ENCODE assay signal across 1 cellular context in the genomic region with DNA sequence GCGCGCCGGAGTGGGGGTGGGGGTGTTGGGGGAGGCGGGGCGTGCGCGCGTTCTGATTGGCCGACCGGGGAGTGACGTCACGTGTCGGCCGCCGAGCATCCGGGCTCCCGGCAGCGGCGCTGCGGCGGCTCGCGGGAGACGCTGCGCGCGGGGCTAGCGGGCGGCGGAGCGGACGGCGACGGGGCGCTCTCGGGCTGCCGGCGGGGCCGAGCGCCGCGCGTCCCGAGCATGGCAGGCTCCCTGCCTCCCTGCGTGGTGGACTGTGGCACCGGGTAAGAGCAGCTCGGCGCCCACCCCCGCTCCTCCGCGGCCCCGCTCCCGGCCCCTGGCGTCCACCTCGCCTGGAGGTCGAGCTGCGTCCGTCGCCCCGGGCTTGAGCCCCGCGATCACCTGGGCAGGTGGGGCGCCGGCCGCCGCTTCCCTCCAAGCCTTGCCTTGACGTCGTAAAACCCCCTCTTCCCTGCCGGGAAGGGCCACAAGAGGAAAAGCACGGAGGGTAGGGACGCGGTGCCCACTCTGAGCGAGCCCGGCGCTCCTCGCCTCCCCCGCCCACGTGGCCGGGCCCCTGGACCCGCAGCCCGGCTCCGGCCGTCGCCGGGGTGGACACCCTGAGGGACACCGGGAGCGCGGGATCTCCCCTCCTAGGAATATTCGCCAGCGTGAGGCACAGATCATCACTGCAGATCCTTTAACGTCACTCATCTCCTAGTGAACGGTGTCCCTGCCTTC.
TF ChIP-seq lines count a peak whose summit lies in the region.

A gene (plus strand): TSS at position 98 of the 729 bp plus-strand sequence. CDS start 131 bp downstream, at position 229.

TF ChIP-seq in HepG2, 621 proteins besides CTCF, POLR2A, EP300 and RAD21 (continued from another document and continues in another):
- TF ChIP-seq, protein P1, sequence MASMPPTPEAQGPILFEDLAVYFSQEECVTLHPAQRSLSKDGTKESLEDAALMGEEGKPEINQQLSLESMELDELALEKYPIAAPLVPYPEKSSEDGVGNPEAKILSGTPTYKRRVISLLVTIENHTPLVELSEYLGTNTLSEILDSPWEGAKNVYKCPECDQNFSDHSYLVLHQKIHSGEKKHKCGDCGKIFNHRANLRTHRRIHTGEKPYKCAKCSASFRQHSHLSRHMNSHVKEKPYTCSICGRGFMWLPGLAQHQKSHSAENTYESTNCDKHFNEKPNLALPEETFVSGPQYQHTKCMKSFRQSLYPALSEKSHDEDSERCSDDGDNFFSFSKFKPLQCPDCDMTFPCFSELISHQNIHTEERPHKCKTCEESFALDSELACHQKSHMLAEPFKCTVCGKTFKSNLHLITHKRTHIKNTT (CRISPR knock-in tag; IDR thresholded peaks at IDR 0.05): no peak
- TF ChIP-seq, protein P2, sequence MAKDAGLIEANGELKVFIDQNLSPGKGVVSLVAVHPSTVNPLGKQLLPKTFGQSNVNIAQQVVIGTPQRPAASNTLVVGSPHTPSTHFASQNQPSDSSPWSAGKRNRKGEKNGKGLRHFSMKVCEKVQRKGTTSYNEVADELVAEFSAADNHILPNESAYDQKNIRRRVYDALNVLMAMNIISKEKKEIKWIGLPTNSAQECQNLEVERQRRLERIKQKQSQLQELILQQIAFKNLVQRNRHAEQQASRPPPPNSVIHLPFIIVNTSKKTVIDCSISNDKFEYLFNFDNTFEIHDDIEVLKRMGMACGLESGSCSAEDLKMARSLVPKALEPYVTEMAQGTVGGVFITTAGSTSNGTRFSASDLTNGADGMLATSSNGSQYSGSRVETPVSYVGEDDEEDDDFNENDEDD (CRISPR knock-in tag; IDR thresholded peaks at IDR 0.05; ENCODE audit: borderline replicate concordance): peak; percentile 32; the same call in 1 of the 2 replicates
- TF ChIP-seq KMT2B (CRISPR knock-in tag; IDR thresholded peaks at IDR 0.05) (no peak; the same call in 1 of the 2 replicates), MXI1 (IDR thresholded peaks at IDR 0.05; ENCODE audit: borderline replicate concordance, low read depth, low read length) (peak; percentile 64; the same call in 2 of the 3 replicates), ZIK1 (CRISPR knock-in tag; IDR thresholded peaks at IDR 0.05; ENCODE audit: borderline replicate concordance, low read depth) (0 out of 2 replicates have a peak, but pooled peaks have one; percentile 51), MBD4 (IDR thresholded peaks at IDR 0.05; ENCODE audit: borderline replicate concordance, low read length) (no peak), NCOA1 (CRISPR knock-in tag; IDR thresholded peaks at IDR 0.05) (no peak), NFYB (CRISPR knock-in tag; IDR thresholded peaks at IDR 0.05) (peak; percentile 55), ZFP41 (CRISPR knock-in tag; IDR thresholded peaks at IDR 0.05; ENCODE audit: borderline replicate concordance) (no peak), TAF1 (CRISPR knock-in tag; IDR thresholded peaks at IDR 0.05) (peak; percentile 27), KDM2A (CRISPR knock-in tag; IDR thresholded peaks at IDR 0.05; ENCODE audit: borderline replicate concordance, low read depth) (peak; percentile 63; the same call in 1 of the 2 replicates), ZSCAN12 (CRISPR knock-in tag; IDR thresholded peaks at IDR 0.05) (no peak), PCBP1 (IDR thresholded peaks at IDR 0.05; ENCODE audit: borderline replicate concordance, low read depth, low read length) (no peak), PHF8 (CRISPR knock-in tag; IDR thresholded peaks at IDR 0.05) (peak; percentile 50; the same call in 1 of the 2 replicates), RFX5 (IDR thresholded peaks at IDR 0.05; ENCODE audit: low read depth, low read length) (peak; percentile 42; the same call in 1 of the 2 replicates), ZNF720 (CRISPR knock-in tag; IDR thresholded peaks at IDR 0.05) (no peak), ZNF17 (CRISPR knock-in tag; IDR thresholded peaks at IDR 0.05) (no peak), GFI1 (CRISPR knock-in tag; IDR thresholded peaks at IDR 0.05; ENCODE audit: borderline replicate concordance) (no peak; the same call in 1 of the 2 replicates), ZNF292 (CRISPR knock-in tag; IDR thresholded peaks at IDR 0.05; ENCODE audit: borderline replicate concordance, low read depth) (no peak)
- TF ChIP-seq, protein P3, sequence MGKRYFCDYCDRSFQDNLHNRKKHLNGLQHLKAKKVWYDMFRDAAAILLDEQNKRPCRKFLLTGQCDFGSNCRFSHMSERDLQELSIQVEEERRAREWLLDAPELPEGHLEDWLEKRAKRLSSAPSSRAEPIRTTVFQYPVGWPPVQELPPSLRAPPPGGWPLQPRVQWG (CRISPR knock-in tag; IDR thresholded peaks at IDR 0.05; ENCODE audit: borderline replicate concordance, low read depth): no peak
- TF ChIP-seq, protein P4, sequence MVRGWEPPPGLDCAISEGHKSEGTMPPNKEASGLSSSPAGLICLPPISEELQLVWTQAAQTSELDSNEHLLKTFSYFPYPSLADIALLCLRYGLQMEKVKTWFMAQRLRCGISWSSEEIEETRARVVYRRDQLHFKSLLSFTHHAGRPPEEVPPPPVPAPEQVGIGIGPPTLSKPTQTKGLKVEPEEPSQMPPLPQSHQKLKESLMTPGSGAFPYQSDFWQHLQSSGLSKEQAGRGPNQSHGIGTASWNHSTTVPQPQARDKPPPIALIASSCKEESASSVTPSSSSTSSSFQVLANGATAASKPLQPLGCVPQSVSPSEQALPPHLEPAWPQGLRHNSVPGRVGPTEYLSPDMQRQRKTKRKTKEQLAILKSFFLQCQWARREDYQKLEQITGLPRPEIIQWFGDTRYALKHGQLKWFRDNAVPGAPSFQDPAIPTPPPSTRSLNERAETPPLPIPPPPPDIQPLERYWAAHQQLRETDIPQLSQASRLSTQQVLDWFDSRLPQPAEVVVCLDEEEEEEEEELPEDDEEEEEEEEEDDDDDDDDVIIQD (CRISPR knock-in tag; IDR thresholded peaks at IDR 0.05; ENCODE audit: low read depth): no peak
- TF ChIP-seq, protein P5, sequence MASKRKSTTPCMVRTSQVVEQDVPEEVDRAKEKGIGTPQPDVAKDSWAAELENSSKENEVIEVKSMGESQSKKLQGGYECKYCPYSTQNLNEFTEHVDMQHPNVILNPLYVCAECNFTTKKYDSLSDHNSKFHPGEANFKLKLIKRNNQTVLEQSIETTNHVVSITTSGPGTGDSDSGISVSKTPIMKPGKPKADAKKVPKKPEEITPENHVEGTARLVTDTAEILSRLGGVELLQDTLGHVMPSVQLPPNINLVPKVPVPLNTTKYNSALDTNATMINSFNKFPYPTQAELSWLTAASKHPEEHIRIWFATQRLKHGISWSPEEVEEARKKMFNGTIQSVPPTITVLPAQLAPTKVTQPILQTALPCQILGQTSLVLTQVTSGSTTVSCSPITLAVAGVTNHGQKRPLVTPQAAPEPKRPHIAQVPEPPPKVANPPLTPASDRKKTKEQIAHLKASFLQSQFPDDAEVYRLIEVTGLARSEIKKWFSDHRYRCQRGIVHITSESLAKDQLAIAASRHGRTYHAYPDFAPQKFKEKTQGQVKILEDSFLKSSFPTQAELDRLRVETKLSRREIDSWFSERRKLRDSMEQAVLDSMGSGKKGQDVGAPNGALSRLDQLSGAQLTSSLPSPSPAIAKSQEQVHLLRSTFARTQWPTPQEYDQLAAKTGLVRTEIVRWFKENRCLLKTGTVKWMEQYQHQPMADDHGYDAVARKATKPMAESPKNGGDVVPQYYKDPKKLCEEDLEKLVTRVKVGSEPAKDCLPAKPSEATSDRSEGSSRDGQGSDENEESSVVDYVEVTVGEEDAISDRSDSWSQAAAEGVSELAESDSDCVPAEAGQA (IDR thresholded peaks at IDR 0.05; ENCODE audit: low read depth): no peak; the same call in 1 of the 2 replicates
- TF ChIP-seq, protein P5 (CRISPR knock-in tag; IDR thresholded peaks at IDR 0.05; ENCODE audit: borderline replicate concordance): no peak
- TF ChIP-seq, protein P6, sequence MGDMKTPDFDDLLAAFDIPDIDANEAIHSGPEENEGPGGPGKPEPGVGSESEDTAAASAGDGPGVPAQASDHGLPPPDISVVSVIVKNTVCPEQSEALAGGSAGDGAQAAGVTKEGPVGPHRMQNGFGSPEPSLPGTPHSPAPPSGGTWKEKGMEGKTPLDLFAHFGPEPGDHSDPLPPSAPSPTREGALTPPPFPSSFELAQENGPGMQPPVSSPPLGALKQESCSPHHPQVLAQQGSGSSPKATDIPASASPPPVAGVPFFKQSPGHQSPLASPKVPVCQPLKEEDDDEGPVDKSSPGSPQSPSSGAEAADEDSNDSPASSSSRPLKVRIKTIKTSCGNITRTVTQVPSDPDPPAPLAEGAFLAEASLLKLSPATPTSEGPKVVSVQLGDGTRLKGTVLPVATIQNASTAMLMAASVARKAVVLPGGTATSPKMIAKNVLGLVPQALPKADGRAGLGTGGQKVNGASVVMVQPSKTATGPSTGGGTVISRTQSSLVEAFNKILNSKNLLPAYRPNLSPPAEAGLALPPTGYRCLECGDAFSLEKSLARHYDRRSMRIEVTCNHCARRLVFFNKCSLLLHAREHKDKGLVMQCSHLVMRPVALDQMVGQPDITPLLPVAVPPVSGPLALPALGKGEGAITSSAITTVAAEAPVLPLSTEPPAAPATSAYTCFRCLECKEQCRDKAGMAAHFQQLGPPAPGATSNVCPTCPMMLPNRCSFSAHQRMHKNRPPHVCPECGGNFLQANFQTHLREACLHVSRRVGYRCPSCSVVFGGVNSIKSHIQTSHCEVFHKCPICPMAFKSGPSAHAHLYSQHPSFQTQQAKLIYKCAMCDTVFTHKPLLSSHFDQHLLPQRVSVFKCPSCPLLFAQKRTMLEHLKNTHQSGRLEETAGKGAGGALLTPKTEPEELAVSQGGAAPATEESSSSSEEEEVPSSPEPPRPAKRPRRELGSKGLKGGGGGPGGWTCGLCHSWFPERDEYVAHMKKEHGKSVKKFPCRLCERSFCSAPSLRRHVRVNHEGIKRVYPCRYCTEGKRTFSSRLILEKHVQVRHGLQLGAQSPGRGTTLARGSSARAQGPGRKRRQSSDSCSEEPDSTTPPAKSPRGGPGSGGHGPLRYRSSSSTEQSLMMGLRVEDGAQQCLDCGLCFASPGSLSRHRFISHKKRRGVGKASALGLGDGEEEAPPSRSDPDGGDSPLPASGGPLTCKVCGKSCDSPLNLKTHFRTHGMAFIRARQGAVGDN (CRISPR knock-in tag; IDR thresholded peaks at IDR 0.05): peak; percentile 92
- TF ChIP-seq, protein P7, sequence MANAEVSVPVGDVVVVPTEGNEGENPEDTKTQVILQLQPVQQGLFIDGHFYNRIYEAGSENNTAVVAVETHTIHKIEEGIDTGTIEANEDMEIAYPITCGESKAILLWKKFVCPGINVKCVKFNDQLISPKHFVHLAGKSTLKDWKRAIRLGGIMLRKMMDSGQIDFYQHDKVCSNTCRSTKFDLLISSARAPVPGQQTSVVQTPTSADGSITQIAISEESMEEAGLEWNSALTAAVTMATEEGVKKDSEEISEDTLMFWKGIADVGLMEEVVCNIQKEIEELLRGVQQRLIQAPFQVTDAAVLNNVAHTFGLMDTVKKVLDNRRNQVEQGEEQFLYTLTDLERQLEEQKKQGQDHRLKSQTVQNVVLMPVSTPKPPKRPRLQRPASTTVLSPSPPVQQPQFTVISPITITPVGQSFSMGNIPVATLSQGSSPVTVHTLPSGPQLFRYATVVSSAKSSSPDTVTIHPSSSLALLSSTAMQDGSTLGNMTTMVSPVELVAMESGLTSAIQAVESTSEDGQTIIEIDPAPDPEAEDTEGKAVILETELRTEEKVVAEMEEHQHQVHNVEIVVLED (CRISPR knock-in tag; IDR thresholded peaks at IDR 0.05; ENCODE audit: borderline replicate concordance): no peak; the same call in 1 of the 2 replicates
- TF ChIP-seq, protein P8, sequence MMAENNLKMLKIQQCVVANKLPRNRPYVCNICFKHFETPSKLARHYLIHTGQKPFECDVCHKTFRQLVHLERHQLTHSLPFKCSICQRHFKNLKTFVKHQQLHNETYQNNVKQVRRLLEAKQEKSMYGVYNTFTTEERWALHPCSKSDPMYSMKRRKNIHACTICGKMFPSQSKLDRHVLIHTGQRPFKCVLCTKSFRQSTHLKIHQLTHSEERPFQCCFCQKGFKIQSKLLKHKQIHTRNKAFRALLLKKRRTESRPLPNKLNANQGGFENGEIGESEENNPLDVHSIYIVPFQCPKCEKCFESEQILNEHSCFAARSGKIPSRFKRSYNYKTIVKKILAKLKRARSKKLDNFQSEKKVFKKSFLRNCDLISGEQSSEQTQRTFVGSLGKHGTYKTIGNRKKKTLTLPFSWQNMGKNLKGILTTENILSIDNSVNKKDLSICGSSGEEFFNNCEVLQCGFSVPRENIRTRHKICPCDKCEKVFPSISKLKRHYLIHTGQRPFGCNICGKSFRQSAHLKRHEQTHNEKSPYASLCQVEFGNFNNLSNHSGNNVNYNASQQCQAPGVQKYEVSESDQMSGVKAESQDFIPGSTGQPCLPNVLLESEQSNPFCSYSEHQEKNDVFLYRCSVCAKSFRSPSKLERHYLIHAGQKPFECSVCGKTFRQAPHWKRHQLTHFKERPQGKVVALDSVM (CRISPR knock-in tag; IDR thresholded peaks at IDR 0.05): no peak
- TF ChIP-seq, protein P9, sequence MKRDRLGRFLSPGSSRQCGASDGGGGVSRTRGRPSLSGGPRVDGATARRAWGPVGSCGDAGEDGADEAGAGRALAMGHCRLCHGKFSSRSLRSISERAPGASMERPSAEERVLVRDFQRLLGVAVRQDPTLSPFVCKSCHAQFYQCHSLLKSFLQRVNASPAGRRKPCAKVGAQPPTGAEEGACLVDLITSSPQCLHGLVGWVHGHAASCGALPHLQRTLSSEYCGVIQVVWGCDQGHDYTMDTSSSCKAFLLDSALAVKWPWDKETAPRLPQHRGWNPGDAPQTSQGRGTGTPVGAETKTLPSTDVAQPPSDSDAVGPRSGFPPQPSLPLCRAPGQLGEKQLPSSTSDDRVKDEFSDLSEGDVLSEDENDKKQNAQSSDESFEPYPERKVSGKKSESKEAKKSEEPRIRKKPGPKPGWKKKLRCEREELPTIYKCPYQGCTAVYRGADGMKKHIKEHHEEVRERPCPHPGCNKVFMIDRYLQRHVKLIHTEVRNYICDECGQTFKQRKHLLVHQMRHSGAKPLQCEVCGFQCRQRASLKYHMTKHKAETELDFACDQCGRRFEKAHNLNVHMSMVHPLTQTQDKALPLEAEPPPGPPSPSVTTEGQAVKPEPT (CRISPR knock-in tag; IDR thresholded peaks at IDR 0.05; ENCODE audit: low read depth): no peak
